1 cellular context compared by ENCODE assay signal in the genomic region with DNA sequence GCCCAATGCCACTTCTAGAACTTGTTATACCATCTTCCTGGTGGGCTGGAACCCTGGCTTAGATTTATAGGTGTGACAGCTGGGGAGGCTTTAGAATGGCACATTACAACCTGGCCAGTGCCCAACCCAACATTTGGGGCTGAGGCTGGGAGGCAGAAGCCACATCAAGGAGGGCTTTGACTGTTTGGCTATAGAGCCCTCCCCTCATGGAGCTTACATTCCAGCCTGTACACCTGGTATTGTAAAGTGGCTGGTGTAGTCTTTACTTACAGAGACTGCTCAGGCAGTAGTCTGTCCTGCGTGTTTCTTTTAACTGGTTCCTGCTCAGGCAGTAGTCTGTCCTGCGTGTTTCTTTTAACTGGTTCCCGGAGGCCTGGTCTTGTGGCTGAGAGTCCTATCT.
TF ChIP-seq lines count a peak whose summit lies in the region.

No MANE protein-coding gene starts in this region.

TF ChIP-seq in A549, 52 proteins besides CTCF, POLR2A, EP300 and RAD21:
- TF ChIP-seq, protein P1, sequence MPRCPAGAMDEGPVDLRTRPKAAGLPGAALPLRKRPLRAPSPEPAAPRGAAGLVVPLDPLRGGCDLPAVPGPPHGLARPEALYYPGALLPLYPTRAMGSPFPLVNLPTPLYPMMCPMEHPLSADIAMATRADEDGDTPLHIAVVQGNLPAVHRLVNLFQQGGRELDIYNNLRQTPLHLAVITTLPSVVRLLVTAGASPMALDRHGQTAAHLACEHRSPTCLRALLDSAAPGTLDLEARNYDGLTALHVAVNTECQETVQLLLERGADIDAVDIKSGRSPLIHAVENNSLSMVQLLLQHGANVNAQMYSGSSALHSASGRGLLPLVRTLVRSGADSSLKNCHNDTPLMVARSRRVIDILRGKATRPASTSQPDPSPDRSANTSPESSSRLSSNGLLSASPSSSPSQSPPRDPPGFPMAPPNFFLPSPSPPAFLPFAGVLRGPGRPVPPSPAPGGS (IDR thresholded peaks at IDR 0.05) = no peak
- no peak for TF ChIP-seq ZSCAN20 (CRISPR knock-in tag; IDR thresholded peaks at IDR 0.05)
- no peak for TF ChIP-seq KDM5A (IDR thresholded peaks at IDR 0.05)
- no peak for TF ChIP-seq MYC (IDR thresholded peaks at IDR 0.05; ENCODE audit: borderline replicate concordance, low read length)
- TF ChIP-seq HDAC2 (IDR thresholded peaks at IDR 0.05) = no peak
- TF ChIP-seq ESRRA (IDR thresholded peaks at IDR 0.05; ENCODE audit: borderline replicate concordance, low read length) = no peak
- no peak for TF ChIP-seq POLR2AphosphoS2 (conservative IDR thresholded peaks at IDR 0.05; ENCODE audit: low read length)
- TF ChIP-seq NR3C1 (IDR thresholded peaks at IDR 0.05) = no peak
- no peak for TF ChIP-seq TFCP2L1 (CRISPR knock-in tag; IDR thresholded peaks at IDR 0.05)
- TF ChIP-seq JUN (IDR thresholded peaks at IDR 0.05) = no peak
- TF ChIP-seq JUNB (IDR thresholded peaks at IDR 0.05) = no peak
- TF ChIP-seq NFE2L2 (conservative IDR thresholded peaks at IDR 0.05; ENCODE audit: low read length) = no peak
- no peak for TF ChIP-seq ZFP36 (IDR thresholded peaks at IDR 0.05; ENCODE audit: borderline replicate concordance, partially characterized antibody)
- no peak for TF ChIP-seq NPAS2 (CRISPR knock-in tag; IDR thresholded peaks at IDR 0.05; ENCODE audit: borderline replicate concordance)
- TF ChIP-seq FOSL2 (IDR thresholded peaks at IDR 0.05) = no peak
- no peak for TF ChIP-seq FOSL2 (CRISPR knock-in tag; IDR thresholded peaks at IDR 0.05)
